ENCODE assay signal across 8 cellular contexts in genomic region chr10:98028168-98028770, GRCh38.
A peak's percentile ranks its signal among the peaks of the same experiment; 100 is the strongest.
DNase-seq lines count a peak whose midpoint lies in the region; ATAC-seq and TF ChIP-seq lines count a peak whose summit lies in the region.

No MANE protein-coding gene starts in this region.

- H3K4me3 ChIP-seq in coronary artery, result no peak overlapping the region

- peak; percentile 62 for ATAC-seq in GM19351 (IDR thresholded peaks at IDR 0.05; ENCODE audit: unreplicated experiment)
- no peak for ATAC-seq in GM18520 (IDR thresholded peaks at IDR 0.05; ENCODE audit: unreplicated experiment)

- H3K27ac ChIP-seq in coronary artery, result no peak overlapping the region

- DNase-seq in AML-193 (lab: John Stamatoyannopoulos, UW) (peak; percentile 44 to 45), NCI-H2107 treated with DMSO at 0.1 percent for 48 hours (lab: John Stamatoyannopoulos, UW; ENCODE audit: unreplicated experiment) (peak; percentile 11), coronary artery (ENCODE audit: low spot score) (no peak), medulla oblongata (ENCODE audit: extremely low spot score) (peak; percentile 78)
- peak; percentile 80 for DNase-seq in activated CD4-positive, alpha-beta T cell treated with anti-CD3 and anti-CD28 coated beads for 48 hours
- peak; percentile 48 to 53 for DNase-seq in stimulated activated CD8-positive, alpha-beta memory T cell treated with anti-CD3 and anti-CD28 coated beads, Interleukin-2, amount 100 ng/mL, for 48 hours (ENCODE audit: low read depth in 2 of 2)

- peak; percentile 56 for TF ChIP-seq CTCF in coronary artery (IDR thresholded peaks at IDR 0.05)
